ENCODE assay signal across 12 cellular contexts in the genomic region with DNA sequence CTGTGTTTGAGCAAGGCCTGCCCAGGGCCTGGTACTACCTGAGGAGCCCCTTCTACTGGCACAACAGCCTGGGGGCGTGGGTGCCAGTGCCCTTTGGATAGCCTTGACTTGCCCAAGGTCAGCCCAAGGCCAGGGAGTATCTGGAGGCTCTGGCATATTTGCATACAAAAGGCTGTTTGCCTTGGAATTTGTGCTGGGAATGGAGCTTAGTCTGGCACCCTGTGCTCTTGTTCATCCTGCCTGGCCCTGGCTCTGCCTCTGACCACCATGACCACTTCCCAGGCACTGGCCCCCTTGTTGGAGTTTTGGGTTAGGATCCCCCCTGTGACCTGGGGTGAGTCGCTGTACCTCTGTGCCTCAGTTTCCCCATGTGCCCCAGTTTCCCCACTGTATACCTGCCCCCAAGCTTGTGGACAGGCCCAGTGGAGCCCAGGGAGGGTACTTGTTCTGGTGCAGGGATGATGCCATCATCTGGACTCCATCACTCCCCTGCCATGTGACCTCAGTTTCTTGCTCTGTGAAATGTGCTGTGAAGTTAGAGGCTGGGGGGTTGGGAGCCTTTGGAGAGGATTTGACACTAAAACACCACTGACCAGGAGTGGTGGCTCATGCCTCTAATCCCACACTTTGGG. TPM values are rescaled to one million over a fixed set of nuclear protein-coding genes. Genes with fewer than 3 reads are reported as not detected.
DNase-seq lines count a peak whose midpoint lies in the region; ATAC-seq and TF ChIP-seq lines count a peak whose summit lies in the region.
"Had no signal": no experiment of that assay in that cellular context is flagged by ENCODE, and none has a peak within 500 bp of the region (broad histone marks: within the 10 kb centered on the region; RNA-seq: fewer than 3 reads in every experiment).

No MANE protein-coding gene starts in this region.

- ATAC-seq in HCT116 (no peak), HG02970 (IDR thresholded peaks at IDR 0.05; ENCODE audit: low FRiP score, unreplicated experiment) (no peak), sciatic nerve (no peak)
- ATAC-seq: body of pancreas had no signal

- TF ChIP-seq POLR2A in HCT116 (IDR thresholded peaks at IDR 0.05; ENCODE audit: borderline replicate concordance, extremely low read depth, insufficient read depth, insufficient read length): no peak

- H3K36me3 ChIP-seq in CD4-positive, alpha-beta memory T cell (ENCODE audit: insufficient read depth, low read length): no peaks in the 10 kb centered on the region
- H3K36me3 ChIP-seq in HCT116 (ENCODE audit: control insufficient read depth in 1 of 2, insufficient read depth in 2 of 2, low read length in 2 of 2) (no peaks in the 10 kb centered on the region), neural progenitor cell (no peaks in the 10 kb centered on the region)

- BruUV-seq in HCT116 (replicated peaks; lab: Mats Ljungman, UMichigan): no TSS peak

- H3K4me2 ChIP-seq in HCT116 (ENCODE audit: low read length): peak overlapping the region; percentile 87
- no peak overlapping the region for H3K4me2 ChIP-seq in neural progenitor cell

- POLR2A ChIA-PET in CD4-positive, alpha-beta memory T cell (lab: Charles Lee; ENCODE audit: partially characterized antibody): interaction anchor here (0.8 to 23.2 kb wide), 25 partner anchors 8 to 389 kb away, joined by 3 to 654 read pairs (median 6); a partner anchor contains a TSS
- POLR2A ChIA-PET in HCT116 (lab: Charles Lee): interaction anchor here (1.0 kb wide), 1 partner anchor 57 kb away, joined by 3 read pairs; no protein-coding TSS in a partner anchor

- intact Hi-C loops in CD4-positive, alpha-beta memory T cell (cut with micrococcal nuclease): loop anchor here (5.0 kb wide), 1 partner anchor 72 kb away; a partner anchor contains a TSS
- intact Hi-C loops in HCT116 (cut with micrococcal nuclease): no loop called here
- intact Hi-C loops in sciatic nerve (cut with DNase I): no loop called here

- H3F3A ChIP-seq in neural progenitor cell (ENCODE audit: low read depth): peaks cover 8% of the 10 kb centered on the region

- H3K9ac ChIP-seq in HCT116 (ENCODE audit: low read length) (no peak overlapping the region), neural progenitor cell (no peak overlapping the region)

- RAD21 ChIA-PET in HCT116 (lab: Charles Lee; ENCODE audit: low non-redundant PET in 1 of 2, low total read pairs in 2 of 2, uncharacterized antibody in 2 of 2, unreplicated experiment in 2 of 2): no interaction called here

- H3K4me1 ChIP-seq in CD4-positive, alpha-beta memory T cell (ENCODE audit: insufficient read depth, low read length): peaks cover 78% of the 10 kb centered on the region
- peaks cover 14 to 38% of the 10 kb centered on the region in 2 experiments for H3K4me1 ChIP-seq in HCT116 (ENCODE audit: control insufficient read depth in 1 of 2, insufficient read depth in 2 of 2, low read length in 2 of 2)
- peaks cover 13% of the 10 kb centered on the region for H3K4me1 ChIP-seq in neural progenitor cell

- H3K27me3 Mint-ChIP-seq in CD4-positive, alpha-beta memory T cell: no peaks in the 10 kb centered on the region
- no peaks in the 10 kb centered on the region for H3K27me3 Mint-ChIP-seq in activated naive CD8-positive, alpha-beta T cell treated with anti-CD3 and anti-CD28 coated beads for 36 hours
- peaks cover 14% of the 10 kb centered on the region for H3K27me3 Mint-ChIP-seq in neural progenitor cell (ENCODE audit: insufficient read depth, low read depth)
- H3K27me3 Mint-ChIP-seq in type B pancreatic cell: peaks cover 3% of the 10 kb centered on the region
- peaks cover 31% of the 10 kb centered on the region for H3K27me3 Mint-ChIP-seq in progenitor cell of endocrine pancreas

- no peaks in the 10 kb centered on the region for H3K9me2 ChIP-seq in HCT116 (ENCODE audit: insufficient read depth)

- peaks cover 12 to 28% of the 10 kb centered on the region in 2 donors for H3K36me3 Mint-ChIP-seq in CD4-positive, alpha-beta memory T cell
- H3K36me3 Mint-ChIP-seq in activated naive CD8-positive, alpha-beta T cell treated with anti-CD3 and anti-CD28 coated beads for 36 hours: peaks cover 18% of the 10 kb centered on the region
- H3K36me3 Mint-ChIP-seq in neural progenitor cell: no peaks in the 10 kb centered on the region
- H3K36me3 Mint-ChIP-seq in type B pancreatic cell: no peaks in the 10 kb centered on the region
- no peaks in the 10 kb centered on the region for H3K36me3 Mint-ChIP-seq in progenitor cell of endocrine pancreas (ENCODE audit: insufficient read depth)

- peak overlapping the region; percentile 96 to 100 (median 99) for H3K27ac Mint-ChIP-seq in CD4-positive, alpha-beta memory T cell
- H3K27ac Mint-ChIP-seq in activated naive CD8-positive, alpha-beta T cell treated with anti-CD3 and anti-CD28 coated beads for 36 hours: peak overlapping the region; percentile 95
- H3K27ac Mint-ChIP-seq in neural progenitor cell (no peak overlapping the region), type B pancreatic cell (no peak overlapping the region), progenitor cell of endocrine pancreas (no peak overlapping the region)

- no peaks in the 10 kb centered on the region for H3K27me3 ChIP-seq in CD4-positive, alpha-beta memory T cell (ENCODE audit: insufficient read depth, low read length)
- H3K27me3 ChIP-seq in HCT116 (ENCODE audit: insufficient read depth, low read length) (no peaks in the 10 kb centered on the region), neural progenitor cell (peaks cover 26% of the 10 kb centered on the region)
- H3K27me3 ChIP-seq: body of pancreas had no signal

- TF ChIP-seq CTCF in HCT116 (IDR thresholded peaks at IDR 0.05 in 2 of 3, conservative IDR thresholded peaks at IDR 0.05 in 1 of 3; ENCODE audit: borderline replicate concordance in 1 of 3, insufficient read depth in 1 of 3, low read depth in 2 of 3, low read length in 2 of 3) (no peak), neural progenitor cell (IDR thresholded peaks at IDR 0.05) (no peak), type B pancreatic cell (conservative IDR thresholded peaks at IDR 0.05) (no peak), progenitor cell of endocrine pancreas (IDR thresholded peaks at IDR 0.05; ENCODE audit: unreplicated experiment) (no peak)

- peaks cover 0 to 7% (median 0%) of the 10 kb centered on the region in 8 donors for H3K9me3 Mint-ChIP-seq in CD4-positive, alpha-beta memory T cell
- no peaks in the 10 kb centered on the region for H3K9me3 Mint-ChIP-seq in activated naive CD8-positive, alpha-beta T cell treated with anti-CD3 and anti-CD28 coated beads for 36 hours
- H3K9me3 Mint-ChIP-seq in neural progenitor cell: no peaks in the 10 kb centered on the region
- no peaks in the 10 kb centered on the region for H3K9me3 Mint-ChIP-seq in type B pancreatic cell
- H3K9me3 Mint-ChIP-seq in progenitor cell of endocrine pancreas (ENCODE audit: low read depth): no peaks in the 10 kb centered on the region

- no peaks in the 10 kb centered on the region for H3K9me3 ChIP-seq in CD4-positive, alpha-beta memory T cell (ENCODE audit: control insufficient read depth in 1 of 2, low read length in 2 of 2)
- H3K9me3 ChIP-seq in HCT116 (ENCODE audit: control insufficient read depth in 1 of 2, insufficient read depth in 1 of 2, low read depth in 1 of 2, low read length in 2 of 2) (no peaks in the 10 kb centered on the region), neural progenitor cell (ENCODE audit: low read depth) (no peaks in the 10 kb centered on the region)
- H3K9me3 ChIP-seq: body of pancreas had no signal

- TF ChIP-seq RAD21 in HCT116 (IDR thresholded peaks at IDR 0.05; ENCODE audit: low read depth): no peak

- H3K79me2 ChIP-seq in HCT116 (ENCODE audit: insufficient read depth, low read length) (no peaks in the 10 kb centered on the region), neural progenitor cell (ENCODE audit: low read depth) (no peaks in the 10 kb centered on the region)

- H3K27ac ChIP-seq in CD4-positive, alpha-beta memory T cell (ENCODE audit: low read depth, low read length): peak overlapping the region; percentile 72
- H3K27ac ChIP-seq in HCT116 (ENCODE audit: low read depth, low read length) (no peak overlapping the region; the same call in 1 of the 2 replicates), neural progenitor cell (no peak overlapping the region)
- H3K27ac ChIP-seq: body of pancreas had no signal

- H2AFZ ChIP-seq in HCT116 (ENCODE audit: low read depth, low read length, poor library complexity, severe bottlenecking): no peak overlapping the region
- H2AFZ ChIP-seq in neural progenitor cell (replicated peaks): no peak overlapping the region

- H3K4me3 Mint-ChIP-seq in CD4-positive, alpha-beta memory T cell: peak overlapping the region; percentile 94 to 95 (median 95)
- H3K4me3 Mint-ChIP-seq in activated naive CD8-positive, alpha-beta T cell treated with anti-CD3 and anti-CD28 coated beads for 36 hours: peak overlapping the region; percentile 89
- H3K4me3 Mint-ChIP-seq in neural progenitor cell (peak overlapping the region; percentile 46), type B pancreatic cell (no peak overlapping the region), progenitor cell of endocrine pancreas (ENCODE audit: low read depth) (no peak overlapping the region)

- H3K4me3 ChIP-seq in CD4-positive, alpha-beta memory T cell (ENCODE audit: low read length in 2 of 2): peak overlapping the region; percentile 86 to 92
- H3K4me3 ChIP-seq in HCT116 (replicated peaks in 1 of 2; ENCODE audit: low read depth in 1 of 2, low read length in 2 of 2) (no peak overlapping the region), neural progenitor cell (no peak overlapping the region)
- H3K4me3 ChIP-seq: body of pancreas had no signal

- H4K20me1 ChIP-seq in HCT116 (ENCODE audit: insufficient read depth) (no peaks in the 10 kb centered on the region), neural progenitor cell (ENCODE audit: low read depth) (peaks cover 8% of the 10 kb centered on the region)

- H3K4me1 Mint-ChIP-seq in CD4-positive, alpha-beta memory T cell: peaks cover 44 to 92% (median 70%) of the 10 kb centered on the region in 4 donors
- peaks cover 55% of the 10 kb centered on the region for H3K4me1 Mint-ChIP-seq in activated naive CD8-positive, alpha-beta T cell treated with anti-CD3 and anti-CD28 coated beads for 36 hours
- H3K4me1 Mint-ChIP-seq in neural progenitor cell (peaks cover 21% of the 10 kb centered on the region), type B pancreatic cell (ENCODE audit: unreplicated experiment) (peaks cover 10% of the 10 kb centered on the region), progenitor cell of endocrine pancreas (ENCODE audit: low read depth) (peaks cover 12% of the 10 kb centered on the region)

- no peak for DNase-seq in CD4-positive, alpha-beta memory T cell
- DNase-seq in HCT116 (ENCODE audit: low read depth, low spot score) (no peak), neural progenitor cell (ENCODE audit: low spot score) (no peak), type B pancreatic cell (ENCODE audit: extremely low spot score, unreplicated experiment) (no peak), sciatic nerve (ENCODE audit: low spot score) (no peak), progenitor cell of endocrine pancreas (ENCODE audit: low spot score, unreplicated experiment) (no peak)
- no peak for DNase-seq in activated naive CD8-positive, alpha-beta T cell treated with anti-CD3 and anti-CD28 coated beads for 36 hours
- DNase-seq: activated CD4-positive, alpha-beta T cell treated with anti-CD3 and anti-CD28 coated beads for 1 hour; DMS153; NCI-H187 had no signal

- CTCF ChIA-PET in CD4-positive, alpha-beta memory T cell (lab: Charles Lee; ENCODE audit: partially characterized antibody): interaction anchor here (0.8 to 1.9 kb wide), 15 partner anchors 20 to 105 kb away, joined by 3 to 10 read pairs (median 4); no protein-coding TSS in a partner anchor
- CTCF ChIA-PET in HCT116 (lab: Charles Lee): no interaction called here

RNA-seq across cellular contexts. Expression of a gene that starts 1.6 kb away (rescaled TPM):
- 10 to 100 TPM; 58.3 to 63.7 TPM for total RNA-seq in CD4-positive, alpha-beta memory T cell
- 100 to 1,000 TPM; 149 to 199 TPM for polyA plus RNA-seq in CD4-positive, alpha-beta memory T cell
- total RNA-seq in HCT116 (2021; ENCODE audit: unreplicated experiment): 11.3 TPM
- polyA plus RNA-seq in HCT116 (2012): 15.2 and 16.4 TPM in 2 replicates
- 10 to 100 TPM; 27.1 to 28.8 TPM for total RNA-seq in activated naive CD8-positive, alpha-beta T cell treated with anti-CD3 and anti-CD28 coated beads for 36 hours
- 1.8 TPM in 1 of 2 replicates, not detected in the other for total RNA-seq in neural progenitor cell (ENCODE audit: low replicate concordance)
- 1.5 and 3.8 TPM in 2 replicates for total RNA-seq in type B pancreatic cell (ENCODE audit: low replicate concordance)
- total RNA-seq in sciatic nerve: 6.6 TPM
- total RNA-seq in progenitor cell of endocrine pancreas: 0.43 and 1.2 TPM in 2 replicates

RNA-seq across cellular contexts. Expression of a gene that starts 35.9 kb away (rescaled TPM):
- total RNA-seq in CD4-positive, alpha-beta memory T cell: 10 to 100 TPM; 57.8 to 64.2 TPM
- polyA plus RNA-seq in CD4-positive, alpha-beta memory T cell: 10 to 100 TPM; 65.6 to 88.7 TPM
- total RNA-seq in HCT116 (2021; ENCODE audit: unreplicated experiment): 54.5 TPM
- 78.2 and 88.3 TPM in 2 replicates for polyA plus RNA-seq in HCT116 (2012)
- total RNA-seq in activated naive CD8-positive, alpha-beta T cell treated with anti-CD3 and anti-CD28 coated beads for 36 hours: 10 to 100 TPM; 36.5 to 38.6 TPM
- 12.3 and 33.4 TPM in 2 replicates for total RNA-seq in neural progenitor cell (ENCODE audit: low replicate concordance)
- total RNA-seq in type B pancreatic cell (ENCODE audit: low replicate concordance): 17.7 and 22.2 TPM in 2 replicates
- 36.6 TPM for total RNA-seq in sciatic nerve
- total RNA-seq in progenitor cell of endocrine pancreas: 19.3 and 20.4 TPM in 2 replicates

Comparison
In these comparisons a context has a peak if more than half of its experiments do, and no peak if none do; other contexts are left out.
1. H3K4me3 ChIP-seq: peak in CD4-positive, alpha-beta memory T cell (2 of 2); none in HCT116 (0 of 2) and neural progenitor cell (single experiment).
2. H3K27ac Mint-ChIP-seq: peak in CD4-positive, alpha-beta memory T cell (7 of 7) and activated naive CD8-positive, alpha-beta T cell treated with anti-CD3 and anti-CD28 coated beads for 36 hours (single experiment); none in neural progenitor cell (single experiment), type B pancreatic cell (single experiment) and progenitor cell of endocrine pancreas (single experiment).
3. H3K4me3 Mint-ChIP-seq: peak in CD4-positive, alpha-beta memory T cell (8 of 8), activated naive CD8-positive, alpha-beta T cell treated with anti-CD3 and anti-CD28 coated beads for 36 hours (single experiment) and neural progenitor cell (single experiment); none in type B pancreatic cell (single experiment) and progenitor cell of endocrine pancreas (single experiment).